ENCODE assay signal across 7 cellular contexts in genomic region chr5:154058055-154059038, GRCh38. TPM values are rescaled to one million over a fixed set of nuclear protein-coding genes. Genes with fewer than 3 reads are reported as not detected.
DNase-seq lines count a peak whose midpoint lies in the region; ATAC-seq lines count a peak whose summit lies in the region.

No MANE protein-coding gene starts in this region.

- no peaks in the 10 kb centered on the region for H3K79me2 ChIP-seq in trophoblast cell (ENCODE audit: control insufficient read depth, insufficient read depth, low read length, poor library complexity)

- no peak overlapping the region for H4K12ac ChIP-seq in trophoblast cell (ENCODE audit: low read depth, low read length)

- POLR2A ChIA-PET in activated CD4-positive, alpha-beta T cell treated with anti-CD3 and anti-CD28 coated beads, Interleukin-2, amount 10 ng/mL, durations not matched to agents 7 days and 5 days (lab: Charles Lee): no interaction called here

- H3K27ac Mint-ChIP-seq in activated CD4-positive, alpha-beta T cell treated with anti-CD3 and anti-CD28 coated beads, Interleukin-2, amount 10 ng/mL, durations not matched to agents 7 days and 5 days: no peak overlapping the region

- H3K9me3 ChIP-seq in trophoblast cell (ENCODE audit: insufficient read depth, low read depth, low read length): no peaks in the 10 kb centered on the region

- no peak overlapping the region for H3K18ac ChIP-seq in trophoblast cell (ENCODE audit: low read length)

- CTCF ChIA-PET in activated CD4-positive, alpha-beta T cell treated with anti-CD3 and anti-CD28 coated beads, Interleukin-2, amount 10 ng/mL, durations not matched to agents 7 days and 5 days (lab: Charles Lee): interaction anchor here (1.0 to 3.9 kb wide), 9 partner anchors 8 to 317 kb away, joined by 3 to 23 read pairs (median 3); no protein-coding TSS in a partner anchor

- H4K8ac ChIP-seq in trophoblast cell (ENCODE audit: low read depth, low read length): no peak overlapping the region

- no peaks in the 10 kb centered on the region for H3K4me1 ChIP-seq in trophoblast cell (ENCODE audit: control insufficient read depth in 1 of 2, insufficient read depth in 2 of 2, low read length in 2 of 2)

- WGBS in trophoblast cell (ENCODE audit: extremely low coverage, insufficient coverage, insufficient read length): 100% methylated on average over 1 of the region's 10 CpGs

- H3K23ac ChIP-seq in trophoblast cell (ENCODE audit: low read length): no peak overlapping the region

- H2AFZ ChIP-seq in trophoblast cell (ENCODE audit: insufficient read depth, low read length, poor library complexity): no peak overlapping the region

- no peaks in the 10 kb centered on the region for H3K27me3 Mint-ChIP-seq in activated CD4-positive, alpha-beta T cell treated with anti-CD3 and anti-CD28 coated beads, Interleukin-2, amount 10 ng/mL, durations not matched to agents 7 days and 5 days

- H3K36me3 ChIP-seq in trophoblast cell (ENCODE audit: control insufficient read depth in 1 of 2, insufficient read depth in 2 of 2, low read length in 2 of 2): peaks cover 0 to 2% of the 10 kb centered on the region in 2 experiments

- H4K91ac ChIP-seq in trophoblast cell (ENCODE audit: low read depth, low read length): no peak overlapping the region

- peaks cover 18% of the 10 kb centered on the region for H3K4me1 Mint-ChIP-seq in activated CD4-positive, alpha-beta T cell treated with anti-CD3 and anti-CD28 coated beads, Interleukin-2, amount 10 ng/mL, durations not matched to agents 7 days and 5 days

- ATAC-seq in GM18868 (IDR thresholded peaks at IDR 0.05; ENCODE audit: unreplicated experiment) (peak; percentile 69), HG02571 (IDR thresholded peaks at IDR 0.05; ENCODE audit: unreplicated experiment) (peak; percentile 60)

- peaks cover 18% of the 10 kb centered on the region for H3K36me3 Mint-ChIP-seq in activated CD4-positive, alpha-beta T cell treated with anti-CD3 and anti-CD28 coated beads, Interleukin-2, amount 10 ng/mL, durations not matched to agents 7 days and 5 days (ENCODE audit: low read depth)

- H3K9ac ChIP-seq in trophoblast cell (ENCODE audit: low read length): no peak overlapping the region

- no peaks in the 10 kb centered on the region for H3K9me3 Mint-ChIP-seq in activated CD4-positive, alpha-beta T cell treated with anti-CD3 and anti-CD28 coated beads, Interleukin-2, amount 10 ng/mL, durations not matched to agents 7 days and 5 days

- H3K4ac ChIP-seq in trophoblast cell (ENCODE audit: low read depth, low read length): no peak overlapping the region

- H2BK5ac ChIP-seq in trophoblast cell (ENCODE audit: low read depth, low read length, poor library complexity): no peak overlapping the region

- H3K79me1 ChIP-seq in trophoblast cell (ENCODE audit: low read length): no peaks in the 10 kb centered on the region

- no peak overlapping the region for H3K4me3 Mint-ChIP-seq in activated CD4-positive, alpha-beta T cell treated with anti-CD3 and anti-CD28 coated beads, Interleukin-2, amount 10 ng/mL, durations not matched to agents 7 days and 5 days

- no peak overlapping the region for H2BK120ac ChIP-seq in trophoblast cell (ENCODE audit: insufficient read depth, low read length, poor library complexity)

- no peak overlapping the region for H2AK5ac ChIP-seq in trophoblast cell (ENCODE audit: low read length)

- H3K4me2 ChIP-seq in trophoblast cell (ENCODE audit: low read length): no peak overlapping the region

- H3K27me3 ChIP-seq in trophoblast cell (ENCODE audit: insufficient read depth, low read length): no peaks in the 10 kb centered on the region

- H3K4me3 ChIP-seq in trophoblast cell (ENCODE audit: low read depth, low read length): no peak overlapping the region

- H3K27ac ChIP-seq in trophoblast cell (ENCODE audit: low read depth, low read length): no peak overlapping the region

- H3K14ac ChIP-seq in trophoblast cell (ENCODE audit: low read length): no peak overlapping the region

- H2BK12ac ChIP-seq in trophoblast cell (ENCODE audit: low read length): no peak overlapping the region

- DNase-seq in NCI-H2029 (lab: John Stamatoyannopoulos, UW) (peak; percentile 74), glomerular visceral epithelial cell (ENCODE audit: extremely low spot score) (peak; percentile 63), trophoblast cell (no peak)
- DNase-seq in activated CD4-positive, alpha-beta T cell treated with anti-CD3 and anti-CD28 coated beads, Interleukin-2, amount 10 ng/mL, durations not matched to agents 7 days and 5 days: no peak
- no peak for DNase-seq in activated T-cell treated with anti-CD3 and anti-CD28 coated beads, Interleukin-2, amount 50 U/mL, for 48 hours

RNA-seq across cellular contexts. Expression of gene MFAP3, which starts 19.6 kb away (rescaled TPM):
- 10 to 100 TPM; 26.3 to 28.7 TPM for total RNA-seq in activated CD4-positive, alpha-beta T cell treated with anti-CD3 and anti-CD28 coated beads, Interleukin-2, amount 10 ng/mL, durations not matched to agents 7 days and 5 days
- polyA plus RNA-seq in trophoblast cell (2013): 25.1 and 25.4 TPM in 2 replicates

RNA-seq across cellular contexts. Expression of gene FAM114A2, which starts 19.6 kb away (rescaled TPM):
- total RNA-seq in activated CD4-positive, alpha-beta T cell treated with anti-CD3 and anti-CD28 coated beads, Interleukin-2, amount 10 ng/mL, durations not matched to agents 7 days and 5 days: 10 to 100 TPM; 19.1 to 22.7 TPM
- 9.0 and 10.3 TPM in 2 replicates for polyA plus RNA-seq in trophoblast cell (2013)

Comparison
In these comparisons a context has a peak if more than half of its experiments do, and no peak if none do; other contexts are left out.
1. DNase-seq: peak in NCI-H2029 (single experiment) and glomerular visceral epithelial cell (single experiment); none in activated CD4-positive, alpha-beta T cell treated with anti-CD3 and anti-CD28 coated beads, Interleukin-2, amount 10 ng/mL, durations not matched to agents 7 days and 5 days (single experiment), trophoblast cell (0 of 2) and activated T-cell treated with anti-CD3 and anti-CD28 coated beads, Interleukin-2, amount 50 U/mL, for 48 hours (0 of 2).